ENCODE assay signal across 11 cellular contexts in the genomic region with DNA sequence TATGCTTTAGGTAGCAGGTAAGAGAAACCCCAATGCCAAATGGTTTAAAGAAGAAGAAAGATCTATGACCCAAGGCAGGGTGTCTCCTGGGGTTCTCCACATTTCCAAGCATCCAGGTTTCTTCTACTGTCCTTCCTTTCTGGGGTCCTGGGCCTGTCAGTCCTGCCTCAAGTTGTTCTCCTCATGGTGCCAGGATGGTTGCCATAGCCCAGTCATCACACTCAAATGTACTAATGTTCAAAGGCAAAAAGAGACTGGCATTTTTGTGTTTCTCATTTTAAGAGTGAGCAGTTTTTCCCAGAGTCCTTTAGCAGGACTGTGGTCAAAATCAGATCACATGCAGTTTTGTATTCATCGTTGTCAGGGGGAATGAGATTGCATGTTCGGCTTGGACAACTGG.
"Had no signal": no experiment of that assay in that cellular context is flagged by ENCODE, and none has a peak within 500 bp of the region (broad histone marks: within the 10 kb centered on the region; RNA-seq: fewer than 3 reads in every experiment).

No MANE protein-coding gene starts in this region.

- H3K9ac ChIP-seq: GM23248, KMS-11 had no signal

- H3K4me3 Mint-ChIP-seq: H9, HFFc6 had no signal

- H2AFZ ChIP-seq: GM23248 had no signal

- H3K4me2 ChIP-seq: KMS-11 had no signal

- DNase-seq: GM23248, GOT3, HCEC 1CT, HFFc6, IMR-90, Karpas-422, KBM-7 had no signal

- H3K4me3 ChIP-seq: GM23248 had no signal

- H3K9me3 Mint-ChIP-seq: HFFc6 had no signal

- FAIRE-seq: H54, HTR-8/SVneo had no signal

- H3K27ac ChIP-seq: GM23248, KMS-11 had no signal
